In the genomic region with DNA sequence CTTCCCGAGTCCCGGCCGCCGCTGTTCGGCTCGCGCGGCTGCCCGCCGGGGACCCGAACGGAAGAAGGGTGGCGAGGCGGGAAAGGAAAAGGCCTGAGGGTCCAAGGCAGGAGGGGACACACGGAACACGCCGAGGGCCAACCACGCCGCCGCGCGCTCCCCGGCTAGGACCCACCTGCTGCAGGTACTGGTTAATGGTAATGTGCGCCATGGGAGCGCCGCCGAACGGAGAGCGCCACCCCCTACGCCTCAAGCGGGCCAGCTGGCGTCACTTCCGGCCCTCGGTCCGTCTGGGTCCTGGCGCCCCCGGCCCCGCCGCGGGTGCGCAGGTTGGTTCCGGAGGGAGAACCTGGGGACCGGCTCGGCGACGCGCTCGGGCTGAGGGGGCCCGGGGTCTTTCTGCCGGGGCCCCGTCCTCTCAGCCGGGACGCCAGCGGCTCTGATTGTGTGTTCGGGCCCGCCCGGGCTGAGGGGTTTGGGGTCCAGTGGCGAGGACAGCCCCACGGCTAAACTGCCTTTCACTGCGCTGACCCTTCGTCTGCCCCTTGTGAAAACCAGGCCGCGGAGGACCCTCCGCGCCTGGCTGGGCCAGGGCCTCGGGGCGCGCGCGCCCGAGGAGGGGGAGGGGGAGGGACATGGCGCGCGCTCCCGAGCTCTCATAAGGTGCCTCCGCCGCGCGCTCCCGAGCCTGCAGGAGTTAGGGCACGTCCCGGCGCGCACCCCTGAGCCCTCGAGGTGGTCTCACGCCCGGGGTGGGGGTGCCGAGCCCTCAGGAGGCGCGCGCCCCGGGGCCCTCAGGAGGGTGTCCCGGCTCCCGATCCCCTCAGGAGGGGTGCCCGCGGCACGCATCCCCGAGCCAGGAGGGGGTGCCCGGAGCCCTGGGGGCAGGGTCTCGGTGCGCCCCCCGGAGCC, we compare ENCODE assay signal across 1 cellular context.
A peak's percentile ranks its signal among the peaks of the same experiment; 100 is the strongest.
TF ChIP-seq lines count a peak whose summit lies in the region.

A gene (minus strand): TSS at position 246 of the 912 bp plus-strand sequence. CDS start 35 bp downstream, at position 211.

TF ChIP-seq in HEK293, 187 proteins besides CTCF, POLR2A, EP300 and RAD21 (continued from another document):
- TF ChIP-seq, protein P1, sequence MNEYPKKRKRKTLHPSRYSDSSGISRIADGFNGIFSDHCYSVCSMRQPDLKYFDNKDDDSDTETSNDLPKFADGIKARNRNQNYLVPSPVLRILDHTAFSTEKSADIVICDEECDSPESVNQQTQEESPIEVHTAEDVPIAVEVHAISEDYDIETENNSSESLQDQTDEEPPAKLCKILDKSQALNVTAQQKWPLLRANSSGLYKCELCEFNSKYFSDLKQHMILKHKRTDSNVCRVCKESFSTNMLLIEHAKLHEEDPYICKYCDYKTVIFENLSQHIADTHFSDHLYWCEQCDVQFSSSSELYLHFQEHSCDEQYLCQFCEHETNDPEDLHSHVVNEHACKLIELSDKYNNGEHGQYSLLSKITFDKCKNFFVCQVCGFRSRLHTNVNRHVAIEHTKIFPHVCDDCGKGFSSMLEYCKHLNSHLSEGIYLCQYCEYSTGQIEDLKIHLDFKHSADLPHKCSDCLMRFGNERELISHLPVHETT (tag by site-specific recombination; IDR thresholded peaks at IDR 0.05), result peak; percentile 99
- TF ChIP-seq ZNF146 (tag by site-specific recombination; IDR thresholded peaks at IDR 0.05) (peak; percentile 78), ZNF610 (tag by site-specific recombination; IDR thresholded peaks at IDR 0.05; ENCODE audit: borderline replicate concordance) (peak; percentile 100), ZNF660 (tag by site-specific recombination; IDR thresholded peaks at IDR 0.05) (peak; percentile 98), ZNF292 (tag by site-specific recombination; IDR thresholded peaks at IDR 0.05; ENCODE audit: borderline replicate concordance, low read depth) (no peak), OSR2 (tag by site-specific recombination; IDR thresholded peaks at IDR 0.05) (peak; percentile 45), GLIS1 (tag by site-specific recombination; IDR thresholded peaks at IDR 0.05) (peak; percentile 39; the same call in 1 of the 2 replicates), GLIS2 (tag by site-specific recombination; IDR thresholded peaks at IDR 0.05) (peak; percentile 97), GLI4 (tag by site-specific recombination; IDR thresholded peaks at IDR 0.05) (peak; percentile 93), ZBTB7A (tag by site-specific recombination; IDR thresholded peaks at IDR 0.05; ENCODE audit: low read depth) (peak; percentile 87), ZNF114 (tag by site-specific recombination; IDR thresholded peaks at IDR 0.05) (no peak), SALL2 (tag by site-specific recombination; IDR thresholded peaks at IDR 0.05; ENCODE audit: borderline replicate concordance) (no peak), ZNF624 (tag by site-specific recombination; IDR thresholded peaks at IDR 0.05) (peak; percentile 89), ZNF623 (tag by site-specific recombination; IDR thresholded peaks at IDR 0.05) (peak; percentile 31; the same call in 1 of the 2 replicates), SCRT1 (tag by site-specific recombination; IDR thresholded peaks at IDR 0.05; ENCODE audit: borderline replicate concordance) (peak; percentile 83), GFI1B (tag by site-specific recombination; IDR thresholded peaks at IDR 0.05) (peak; percentile 61), ZNF140 (tag by site-specific recombination; IDR thresholded peaks at IDR 0.05) (no peak), ZNF549 (tag by site-specific recombination; IDR thresholded peaks at IDR 0.05) (no peak), ZNF555 (tag by site-specific recombination; conservative IDR thresholded peaks at IDR 0.05) (no peak), ZNF747 (tag by site-specific recombination; IDR thresholded peaks at IDR 0.05) (no peak), ZFP41 (tag by site-specific recombination; IDR thresholded peaks at IDR 0.05; ENCODE audit: borderline replicate concordance) (peak; percentile 87; the same call in 1 of the 2 replicates), ZNF76 (tag by site-specific recombination; IDR thresholded peaks at IDR 0.05; ENCODE audit: borderline replicate concordance, low read depth) (peak; percentile 87)
- TF ChIP-seq, protein P2, sequence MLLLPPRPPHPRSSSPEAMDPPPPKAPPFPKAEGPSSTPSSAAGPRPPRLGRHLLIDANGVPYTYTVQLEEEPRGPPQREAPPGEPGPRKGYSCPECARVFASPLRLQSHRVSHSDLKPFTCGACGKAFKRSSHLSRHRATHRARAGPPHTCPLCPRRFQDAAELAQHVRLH (tag by site-specific recombination; IDR thresholded peaks at IDR 0.05), result peak; percentile 79; the same call in 1 of the 2 replicates
- TF ChIP-seq, protein P3, sequence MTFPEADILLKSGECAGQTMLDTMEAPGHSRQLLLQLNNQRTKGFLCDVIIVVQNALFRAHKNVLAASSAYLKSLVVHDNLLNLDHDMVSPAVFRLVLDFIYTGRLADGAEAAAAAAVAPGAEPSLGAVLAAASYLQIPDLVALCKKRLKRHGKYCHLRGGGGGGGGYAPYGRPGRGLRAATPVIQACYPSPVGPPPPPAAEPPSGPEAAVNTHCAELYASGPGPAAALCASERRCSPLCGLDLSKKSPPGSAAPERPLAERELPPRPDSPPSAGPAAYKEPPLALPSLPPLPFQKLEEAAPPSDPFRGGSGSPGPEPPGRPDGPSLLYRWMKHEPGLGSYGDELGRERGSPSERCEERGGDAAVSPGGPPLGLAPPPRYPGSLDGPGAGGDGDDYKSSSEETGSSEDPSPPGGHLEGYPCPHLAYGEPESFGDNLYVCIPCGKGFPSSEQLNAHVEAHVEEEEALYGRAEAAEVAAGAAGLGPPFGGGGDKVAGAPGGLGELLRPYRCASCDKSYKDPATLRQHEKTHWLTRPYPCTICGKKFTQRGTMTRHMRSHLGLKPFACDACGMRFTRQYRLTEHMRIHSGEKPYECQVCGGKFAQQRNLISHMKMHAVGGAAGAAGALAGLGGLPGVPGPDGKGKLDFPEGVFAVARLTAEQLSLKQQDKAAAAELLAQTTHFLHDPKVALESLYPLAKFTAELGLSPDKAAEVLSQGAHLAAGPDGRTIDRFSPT (tag by site-specific recombination; IDR thresholded peaks at IDR 0.05), result peak; percentile 10; the same call in 1 of the 2 replicates
- TF ChIP-seq, protein P4, sequence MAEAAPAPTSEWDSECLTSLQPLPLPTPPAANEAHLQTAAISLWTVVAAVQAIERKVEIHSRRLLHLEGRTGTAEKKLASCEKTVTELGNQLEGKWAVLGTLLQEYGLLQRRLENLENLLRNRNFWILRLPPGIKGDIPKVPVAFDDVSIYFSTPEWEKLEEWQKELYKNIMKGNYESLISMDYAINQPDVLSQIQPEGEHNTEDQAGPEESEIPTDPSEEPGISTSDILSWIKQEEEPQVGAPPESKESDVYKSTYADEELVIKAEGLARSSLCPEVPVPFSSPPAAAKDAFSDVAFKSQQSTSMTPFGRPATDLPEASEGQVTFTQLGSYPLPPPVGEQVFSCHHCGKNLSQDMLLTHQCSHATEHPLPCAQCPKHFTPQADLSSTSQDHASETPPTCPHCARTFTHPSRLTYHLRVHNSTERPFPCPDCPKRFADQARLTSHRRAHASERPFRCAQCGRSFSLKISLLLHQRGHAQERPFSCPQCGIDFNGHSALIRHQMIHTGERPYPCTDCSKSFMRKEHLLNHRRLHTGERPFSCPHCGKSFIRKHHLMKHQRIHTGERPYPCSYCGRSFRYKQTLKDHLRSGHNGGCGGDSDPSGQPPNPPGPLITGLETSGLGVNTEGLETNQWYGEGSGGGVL (tag by site-specific recombination; IDR thresholded peaks at IDR 0.05), result no peak
- TF ChIP-seq, protein P5, sequence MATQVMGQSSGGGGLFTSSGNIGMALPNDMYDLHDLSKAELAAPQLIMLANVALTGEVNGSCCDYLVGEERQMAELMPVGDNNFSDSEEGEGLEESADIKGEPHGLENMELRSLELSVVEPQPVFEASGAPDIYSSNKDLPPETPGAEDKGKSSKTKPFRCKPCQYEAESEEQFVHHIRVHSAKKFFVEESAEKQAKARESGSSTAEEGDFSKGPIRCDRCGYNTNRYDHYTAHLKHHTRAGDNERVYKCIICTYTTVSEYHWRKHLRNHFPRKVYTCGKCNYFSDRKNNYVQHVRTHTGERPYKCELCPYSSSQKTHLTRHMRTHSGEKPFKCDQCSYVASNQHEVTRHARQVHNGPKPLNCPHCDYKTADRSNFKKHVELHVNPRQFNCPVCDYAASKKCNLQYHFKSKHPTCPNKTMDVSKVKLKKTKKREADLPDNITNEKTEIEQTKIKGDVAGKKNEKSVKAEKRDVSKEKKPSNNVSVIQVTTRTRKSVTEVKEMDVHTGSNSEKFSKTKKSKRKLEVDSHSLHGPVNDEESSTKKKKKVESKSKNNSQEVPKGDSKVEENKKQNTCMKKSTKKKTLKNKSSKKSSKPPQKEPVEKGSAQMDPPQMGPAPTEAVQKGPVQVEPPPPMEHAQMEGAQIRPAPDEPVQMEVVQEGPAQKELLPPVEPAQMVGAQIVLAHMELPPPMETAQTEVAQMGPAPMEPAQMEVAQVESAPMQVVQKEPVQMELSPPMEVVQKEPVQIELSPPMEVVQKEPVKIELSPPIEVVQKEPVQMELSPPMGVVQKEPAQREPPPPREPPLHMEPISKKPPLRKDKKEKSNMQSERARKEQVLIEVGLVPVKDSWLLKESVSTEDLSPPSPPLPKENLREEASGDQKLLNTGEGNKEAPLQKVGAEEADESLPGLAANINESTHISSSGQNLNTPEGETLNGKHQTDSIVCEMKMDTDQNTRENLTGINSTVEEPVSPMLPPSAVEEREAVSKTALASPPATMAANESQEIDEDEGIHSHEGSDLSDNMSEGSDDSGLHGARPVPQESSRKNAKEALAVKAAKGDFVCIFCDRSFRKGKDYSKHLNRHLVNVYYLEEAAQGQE (tag by site-specific recombination; IDR thresholded peaks at IDR 0.05), result peak; percentile 61
- TF ChIP-seq, protein P6, sequence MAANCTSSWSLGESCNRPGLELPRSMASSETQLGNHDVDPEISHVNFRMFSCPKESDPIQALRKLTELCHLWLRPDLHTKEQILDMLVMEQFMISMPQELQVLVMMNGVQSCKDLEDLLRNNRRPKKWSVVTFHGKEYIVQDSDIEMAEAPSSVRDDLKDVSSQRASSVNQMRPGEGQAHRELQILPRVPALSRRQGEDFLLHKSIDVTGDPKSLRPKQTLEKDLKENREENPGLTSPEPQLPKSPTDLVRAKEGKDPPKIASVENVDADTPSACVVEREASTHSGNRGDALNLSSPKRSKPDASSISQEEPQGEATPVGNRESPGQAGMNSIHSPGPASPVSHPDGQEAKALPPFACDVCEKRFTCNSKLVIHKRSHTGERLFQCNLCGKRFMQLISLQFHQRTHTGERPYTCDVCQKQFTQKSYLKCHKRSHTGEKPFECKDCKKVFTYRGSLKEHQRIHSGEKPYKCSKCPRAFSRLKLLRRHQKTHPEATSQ (tag by site-specific recombination; IDR thresholded peaks at IDR 0.05), result peak; percentile 98
- TF ChIP-seq, protein P7, sequence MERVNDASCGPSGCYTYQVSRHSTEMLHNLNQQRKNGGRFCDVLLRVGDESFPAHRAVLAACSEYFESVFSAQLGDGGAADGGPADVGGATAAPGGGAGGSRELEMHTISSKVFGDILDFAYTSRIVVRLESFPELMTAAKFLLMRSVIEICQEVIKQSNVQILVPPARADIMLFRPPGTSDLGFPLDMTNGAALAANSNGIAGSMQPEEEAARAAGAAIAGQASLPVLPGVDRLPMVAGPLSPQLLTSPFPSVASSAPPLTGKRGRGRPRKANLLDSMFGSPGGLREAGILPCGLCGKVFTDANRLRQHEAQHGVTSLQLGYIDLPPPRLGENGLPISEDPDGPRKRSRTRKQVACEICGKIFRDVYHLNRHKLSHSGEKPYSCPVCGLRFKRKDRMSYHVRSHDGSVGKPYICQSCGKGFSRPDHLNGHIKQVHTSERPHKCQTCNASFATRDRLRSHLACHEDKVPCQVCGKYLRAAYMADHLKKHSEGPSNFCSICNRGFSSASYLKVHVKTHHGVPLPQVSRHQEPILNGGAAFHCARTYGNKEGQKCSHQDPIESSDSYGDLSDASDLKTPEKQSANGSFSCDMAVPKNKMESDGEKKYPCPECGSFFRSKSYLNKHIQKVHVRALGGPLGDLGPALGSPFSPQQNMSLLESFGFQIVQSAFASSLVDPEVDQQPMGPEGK (tag by site-specific recombination; IDR thresholded peaks at IDR 0.05), result peak; percentile 95
